9 cellular contexts compared by ENCODE assay signal in genomic region chr1:99004270-99005141, GRCh38. TPM values are rescaled to one million over a fixed set of nuclear protein-coding genes. Genes with fewer than 3 reads are reported as not detected.
DNase-seq lines count a peak whose midpoint lies in the region; ATAC-seq and TF ChIP-seq lines count a peak whose summit lies in the region.
"Had no signal": no experiment of that assay in that cellular context is flagged by ENCODE, and none has a peak within 500 bp of the region (broad histone marks: within the 10 kb centered on the region; RNA-seq: fewer than 3 reads in every experiment).

Gene PLPPR5, minus strand, starts transcription at chr1:99004861. Its CDS starts 190 bp downstream, at chr1:99004671.

- intact Hi-C loops in lower lobe of right lung (cut with DNase I) = no loop called here

- peaks cover 79% of the 10 kb centered on the region for H3K27me3 Mint-ChIP-seq in T-helper 17 cell

- DNase-seq in GM20000 (ENCODE audit: low spot score) (peak; percentile 25), T-helper 17 cell (peak in 2 of 3 donors; percentile 5 to 11), lower lobe of right lung (no peak), NK-92 (lab: John Stamatoyannopoulos, UW; ENCODE audit: unreplicated experiment) (no peak), NCI-H1930 (lab: John Stamatoyannopoulos, UW) (no peak), cerebellum (ENCODE audit: low spot score) (no peak)

- H3K27ac ChIP-seq in cingulate gyrus (ENCODE audit: low read depth, low read length) (peak within 1 kb of the TSS; percentile 75), lower lobe of right lung (no peak within 1 kb of the TSS), temporal lobe (ENCODE audit: low read depth, low read length) (peak within 1 kb of the TSS; percentile 61)
- H3K27ac ChIP-seq: neutrophil had no signal

- TF ChIP-seq CTCF in GM20000 (IDR thresholded peaks at IDR 0.05; ENCODE audit: extremely low read depth, missing control alignments) (no peak), lower lobe of right lung (IDR thresholded peaks at IDR 0.05) (no peak)

- H3K9me3 ChIP-seq in T-helper 17 cell (ENCODE audit: control insufficient read depth, low read length, poor library complexity, severe bottlenecking) (no peaks in the 10 kb centered on the region), lower lobe of right lung (no peaks in the 10 kb centered on the region)
- H3K9me3 ChIP-seq: neutrophil had no signal

- ATAC-seq in T-helper 17 cell = peak; percentile 78
- ATAC-seq in lower lobe of right lung = peak; percentile 54 to 67

- peak within 1 kb of the TSS; percentile 30 for H3K4me3 ChIP-seq in lower lobe of right lung

- H3K27me3 ChIP-seq in lower lobe of right lung (ENCODE audit: low read depth) = peaks cover 63% of the 10 kb centered on the region

- no peaks in the 10 kb centered on the region for H3K36me3 Mint-ChIP-seq in T-helper 17 cell (ENCODE audit: low read depth)

- peaks cover 4% of the 10 kb centered on the region for H3K4me1 Mint-ChIP-seq in T-helper 17 cell

- no peak within 1 kb of the TSS for H3K27ac Mint-ChIP-seq in T-helper 17 cell

- no peaks in the 10 kb centered on the region for H3K36me3 ChIP-seq in lower lobe of right lung
- H3K36me3 ChIP-seq: neutrophil had no signal

- peaks cover 5% of the 10 kb centered on the region for H3K4me1 ChIP-seq in lower lobe of right lung

- peak within 1 kb of the TSS; percentile 82 for H3K4me3 Mint-ChIP-seq in T-helper 17 cell

RNA-seq across cellular contexts. Expression of gene PLPPR5, which starts in this region (rescaled TPM):
- total RNA-seq in T-helper 17 cell = not detected
- total RNA-seq in lower lobe of right lung = not detected
- 56.8 TPM for total RNA-seq in temporal lobe
- 10.0 TPM for total RNA-seq in cerebellum

Comparison
In these comparisons a context has a peak if more than half of its experiments do, and no peak if none do; other contexts are left out.
1. RNA of gene PLPPR5 (total RNA-seq): 56.8 TPM in temporal lobe (single experiment) and 10.0 TPM in cerebellum (single experiment); not detected in T-helper 17 cell and not detected in lower lobe of right lung (single experiment); every median in the first group is over 10 times any median in the second.
2. Peak in DNase-seq and ATAC-seq in T-helper 17 cell; RNA of the gene not detected or under 1 TPM.
3. Peak in ATAC-seq and H3K4me3 ChIP-seq in lower lobe of right lung; RNA of the gene not detected or under 1 TPM.